In the genomic region with DNA sequence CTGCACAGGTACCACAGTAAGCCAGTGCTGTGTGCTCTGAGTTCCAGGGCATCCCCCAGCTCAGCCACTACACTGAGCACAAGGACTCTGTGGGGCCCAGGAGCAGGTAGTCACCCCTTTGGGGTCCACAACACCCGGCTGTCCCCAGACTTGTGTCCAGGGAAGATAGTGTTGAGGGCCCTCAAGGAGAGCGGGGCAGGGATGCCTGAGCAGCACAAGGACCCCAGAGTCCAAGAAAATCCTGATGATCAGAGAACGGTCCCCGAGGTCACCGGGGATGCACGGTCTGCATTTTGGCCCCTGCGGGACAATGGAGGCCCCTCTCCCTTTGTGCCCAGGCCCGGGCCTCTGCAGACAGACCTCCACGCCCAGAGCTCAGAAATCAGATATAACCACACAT, we compare ENCODE assay signal across 7 cellular contexts.
A peak's percentile ranks its signal among the peaks of the same experiment; 100 is the strongest.
DNase-seq lines count a peak whose midpoint lies in the region; FAIRE-seq and TF ChIP-seq lines count a peak whose summit lies in the region.
"Not testable (repeated sequence)": the region's sequence is repeated elsewhere in the genome, so short reads cannot be mapped to it uniquely, and the experiment has no call there.

No MANE protein-coding gene starts in this region.

- DNase-seq in CD14-positive monocyte (ENCODE audit: low spot score) (peak; percentile 0), cardiac septum (ENCODE audit: low spot score) (peak; percentile 60), kidney (peak; percentile 1), neural progenitor cell (ENCODE audit: low spot score) (peak; percentile 0)
- peak; percentile 2 for DNase-seq in activated CD8-positive, alpha-beta memory T cell treated with anti-CD3 and anti-CD28 coated beads, Interleukin-2, amount 50 U/mL, for 4 hours
- peak; percentile 21 for DNase-seq in activated naive CD4-positive, alpha-beta T cell treated with anti-CD3 and anti-CD28 coated beads, Interleukin-2, amount 10 ng/mL, durations not matched to agents 7 days and 5 days
- DNase-seq in stimulated activated CD8-positive, alpha-beta memory T cell treated with anti-CD3 and anti-CD28 coated beads, Interleukin-15, amount 100 ng/mL, for 24 hours (ENCODE audit: low read depth) = peak; percentile 0

- H3K4me1 Mint-ChIP-seq in CD14-positive monocyte; activated naive CD4-positive, alpha-beta T cell treated with anti-CD3 and anti-CD28 coated beads, Interleukin-2, amount 10 ng/mL, durations not matched to agents 7 days and 5 days; neural progenitor cell: not testable (repeated sequence)

- CTCF ChIA-PET in activated naive CD4-positive, alpha-beta T cell treated with anti-CD3 and anti-CD28 coated beads, Interleukin-2, amount 10 ng/mL, durations not matched to agents 7 days and 5 days (lab: Charles Lee) = not testable (repeated sequence)

- not testable (repeated sequence) for H3F3A ChIP-seq in neural progenitor cell (ENCODE audit: low read depth)

- not testable (repeated sequence) for H3K4me1 ChIP-seq in kidney (ENCODE audit: control insufficient read depth in 1 of 2, insufficient read depth in 1 of 2, low read depth in 1 of 2, low read length in 2 of 2); neural progenitor cell

- H3K79me2 ChIP-seq in neural progenitor cell (ENCODE audit: low read depth) = not testable (repeated sequence)

- not testable (repeated sequence) for H3K4me2 ChIP-seq in neural progenitor cell

- not testable (repeated sequence) for H3K9me3 ChIP-seq in kidney (ENCODE audit: control insufficient read depth in 1 of 2, low read length in 2 of 2); neural progenitor cell (ENCODE audit: low read depth)

- not testable (repeated sequence) for H3K9ac ChIP-seq in kidney (ENCODE audit: low read length in 2 of 2); neural progenitor cell

- not testable (repeated sequence) for H3K27me3 Mint-ChIP-seq in CD14-positive monocyte (ENCODE audit: low read depth in 3 of 3); activated naive CD4-positive, alpha-beta T cell treated with anti-CD3 and anti-CD28 coated beads, Interleukin-2, amount 10 ng/mL, durations not matched to agents 7 days and 5 days; neural progenitor cell (ENCODE audit: insufficient read depth, low read depth)

- H4K20me1 ChIP-seq in neural progenitor cell (ENCODE audit: low read depth) = not testable (repeated sequence)

- not testable (repeated sequence) for H3K4me3 Mint-ChIP-seq in CD14-positive monocyte; activated naive CD4-positive, alpha-beta T cell treated with anti-CD3 and anti-CD28 coated beads, Interleukin-2, amount 10 ng/mL, durations not matched to agents 7 days and 5 days; neural progenitor cell

- H3K9me3 Mint-ChIP-seq in CD14-positive monocyte; activated naive CD4-positive, alpha-beta T cell treated with anti-CD3 and anti-CD28 coated beads, Interleukin-2, amount 10 ng/mL, durations not matched to agents 7 days and 5 days; neural progenitor cell: not testable (repeated sequence)

- H3K4me3 ChIP-seq in kidney (ENCODE audit: low read length in 2 of 2); neural progenitor cell: not testable (repeated sequence)

- H3K36me3 ChIP-seq in kidney (ENCODE audit: control insufficient read depth in 1 of 2, insufficient read depth in 2 of 2, low read length in 2 of 2); neural progenitor cell: not testable (repeated sequence)

- not testable (repeated sequence) for H3K27ac Mint-ChIP-seq in CD14-positive monocyte; activated naive CD4-positive, alpha-beta T cell treated with anti-CD3 and anti-CD28 coated beads, Interleukin-2, amount 10 ng/mL, durations not matched to agents 7 days and 5 days; neural progenitor cell

- not testable (repeated sequence) for H2AFZ ChIP-seq in neural progenitor cell (replicated peaks)

- not testable (repeated sequence) for H3K27ac ChIP-seq in kidney (ENCODE audit: low read depth in 2 of 2, low read length in 2 of 2); neural progenitor cell

- intact Hi-C loops in CD14-positive monocyte (cut with micrococcal nuclease); cardiac septum (cut with DNase I); kidney (cut with DNase I): not testable (repeated sequence)

- not testable (repeated sequence) for H3K27me3 ChIP-seq in neural progenitor cell

- H3K36me3 Mint-ChIP-seq in CD14-positive monocyte; activated naive CD4-positive, alpha-beta T cell treated with anti-CD3 and anti-CD28 coated beads, Interleukin-2, amount 10 ng/mL, durations not matched to agents 7 days and 5 days; neural progenitor cell: not testable (repeated sequence)

- TF ChIP-seq CTCF in CD14-positive monocyte (IDR thresholded peaks at IDR 0.05); kidney (IDR thresholded peaks at IDR 0.05; ENCODE audit: borderline replicate concordance, extremely low read depth, insufficient read depth); neural progenitor cell (IDR thresholded peaks at IDR 0.05): not testable (repeated sequence)

- not testable (repeated sequence) for FAIRE-seq in kidney (lab: Jason Lieb, UNC)

Comparison
In these comparisons a context has a peak if more than half of its experiments do, and no peak if none do; other contexts are left out.
1. DNase-seq: peak in every context shown above with its lines; median percentile 60 in cardiac septum; 21 in activated naive CD4-positive, alpha-beta T cell treated with anti-CD3 and anti-CD28 coated beads, Interleukin-2, amount 10 ng/mL, durations not matched to agents 7 days and 5 days; 2 in activated CD8-positive, alpha-beta memory T cell treated with anti-CD3 and anti-CD28 coated beads, Interleukin-2, amount 50 U/mL, for 4 hours; 1 in kidney; 0 in CD14-positive monocyte; 0 in neural progenitor cell; 0 in stimulated activated CD8-positive, alpha-beta memory T cell treated with anti-CD3 and anti-CD28 coated beads, Interleukin-15, amount 100 ng/mL, for 24 hours.